In genomic region chr17:10748475-10749110, GRCh38 we compare ENCODE assay signal across 23 cellular contexts. TPM values are rescaled to one million over a fixed set of nuclear protein-coding genes. Genes with fewer than 3 reads are reported as not detected.
"Had no signal": no experiment of that assay in that cellular context is flagged by ENCODE, and none has a peak within 500 bp of the region (broad histone marks: within the 10 kb centered on the region; RNA-seq: fewer than 3 reads in every experiment).

No MANE protein-coding gene starts in this region.

- H3K27me3 ChIP-seq: adrenal gland, ascending aorta, sigmoid colon, transverse colon, vagina had no signal

- H3K4me2 ChIP-seq: smooth muscle cell had no signal

- H3K27ac ChIP-seq: adrenal gland, ascending aorta, foreskin keratinocyte, sigmoid colon, transverse colon, vagina had no signal

- H3K9me3 ChIP-seq: adrenal gland, ascending aorta, sigmoid colon, transverse colon, vagina had no signal

- H3K4me1 ChIP-seq: ascending aorta, foreskin keratinocyte, sigmoid colon had no signal

- H3K4me3 ChIP-seq: adrenal gland, ascending aorta, sigmoid colon, smooth muscle cell, transverse colon, vagina had no signal

- DNase-seq: activated CD4-positive, alpha-beta T cell treated with anti-CD3 and anti-CD28 coated beads, Interleukin-2, amount 50 U/mL, for 4 hours; activated CD8-positive, alpha-beta memory T cell treated with anti-CD3 and anti-CD28 coated beads for 24 hours; activated CD8-positive, alpha-beta memory T cell treated with anti-CD3 and anti-CD28 coated beads, Interleukin-2, amount 50 U/mL, for 4 hours; activated T-cell treated with anti-CD3 and anti-CD28 coated beads, Interleukin-2, amount 50 U/mL, for 24 hours; adrenal gland; central memory CD4-positive, alpha-beta T cell; dermis blood vessel endothelial cell; effector CD8-positive, alpha-beta T cell; erythroblast; foreskin keratinocyte; immature natural killer cell; nucleus accumbens; sigmoid colon; stimulated activated CD4-positive, alpha-beta T cell treated with anti-CD3 and anti-CD28 coated beads, Interleukin-15, amount 100 ng/mL, for 24 hours; transverse colon had no signal

- H3K36me3 ChIP-seq: adrenal gland, ascending aorta, sigmoid colon, transverse colon, vagina had no signal

RNA-seq across cellular contexts. Expression of gene ADPRM, which starts 51.2 kb away (rescaled TPM):
- total RNA-seq: ascending aorta had no signal

RNA-seq across cellular contexts. Expression of gene TMEM238L, which starts 55.3 kb away (rescaled TPM):
- total RNA-seq: activated T-helper 17 cell treated with anti-CD3 and anti-CD28 coated beads, Interleukin-2, amount 50 U/mL, for 72 hours; ascending aorta; dermis blood vessel endothelial cell; foreskin keratinocyte; glomerular endothelial cell; kidney epithelial cell; natural killer cell treated with Interleukin-12 subunit alpha and Interleukin-12 subunit beta and Interleukin-15 and Interleukin-18, amount 100 ng/mL, for 72 hours; sigmoid colon; smooth muscle cell; temporal lobe had no signal
- polyA plus RNA-seq: foreskin keratinocyte, immature natural killer cell, smooth muscle cell had no signal
